In the genomic region with DNA sequence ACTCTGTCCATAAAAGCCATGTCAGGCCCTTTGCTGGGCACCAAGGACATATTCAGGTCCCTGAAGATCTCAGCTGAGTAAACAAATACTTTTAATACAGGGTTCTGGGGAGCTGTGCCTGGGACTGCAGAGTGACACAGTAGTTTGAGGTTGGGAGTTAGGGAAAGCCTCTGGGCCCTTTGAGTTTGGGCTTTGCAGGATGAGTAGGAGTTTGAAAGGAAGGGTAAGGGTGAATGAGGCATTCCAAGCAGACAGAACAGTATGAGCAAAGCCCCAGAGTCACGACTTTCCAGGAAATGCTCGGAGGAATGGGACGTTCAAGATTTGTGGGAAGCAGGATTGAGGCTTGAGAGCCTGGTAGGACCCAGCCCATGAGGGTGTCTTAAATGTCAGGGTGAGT, we compare ENCODE assay signal across 26 cellular contexts. TPM values are rescaled to one million over a fixed set of nuclear protein-coding genes. Genes with fewer than 3 reads are reported as not detected.
"Had no signal": no experiment of that assay in that cellular context is flagged by ENCODE, and none has a peak within 500 bp of the region (broad histone marks: within the 10 kb centered on the region; RNA-seq: fewer than 3 reads in every experiment).

No MANE protein-coding gene starts in this region.

- H3K4me3 ChIP-seq: adrenal gland, ascending aorta, esophagus squamous epithelium, left ventricle myocardium inferior, lung, right atrium auricular region, thoracic aorta had no signal

- H3K27ac ChIP-seq: adrenal gland, ascending aorta, brain microvascular endothelial cell, epithelial cell of prostate, esophagus squamous epithelium, left ventricle myocardium inferior, right atrium auricular region, thoracic aorta had no signal

- H3K4me1 ChIP-seq: ascending aorta had no signal

- DNase-seq: activated B cell treated with CpG ODN at 0.5 μM for 24 hours; activated CD4-positive, alpha-beta T cell treated with anti-CD3 and anti-CD28 coated beads, Interleukin-2, amount 50 U/mL, for 1 hour; activated CD8-positive, alpha-beta T cell treated with anti-CD3 and anti-CD28 coated beads, Interleukin-2, amount 10 ng/mL, durations not matched to agents 7 days and 5 days; activated effector memory CD4-positive, alpha-beta T cell treated with Interleukin-2 at 50 U/mL for 16 hours; activated naive CD4-positive, alpha-beta T cell treated with Interleukin-2 at 50 U/mL for 16 hours; activated T-cell treated with anti-CD3 and anti-CD28 coated beads for 4 hours; activated T-cell treated with anti-CD3 and anti-CD28 coated beads, Interleukin-2, amount 50 U/mL, for 72 hours; adrenal gland; brain microvascular endothelial cell; effector CD4-positive, alpha-beta T cell; esophagus squamous epithelium; foreskin melanocyte; left ventricle myocardium inferior; stimulated activated CD4-positive, alpha-beta T cell treated with anti-CD3 and anti-CD28 coated beads, Interleukin-15, amount 100 ng/mL, for 24 hours; stimulated activated CD4-positive, alpha-beta T cell treated with anti-CD3 and anti-CD28 coated beads, Interleukin-2, amount 100 ng/mL, for 24 hours; stimulated activated naive CD4-positive, alpha-beta T cell; T-helper 2 cell; trophoblast cell had no signal

- H3K9me3 ChIP-seq: adrenal gland, ascending aorta, esophagus squamous epithelium, left ventricle myocardium inferior, right atrium auricular region, thoracic aorta had no signal

- H3K27me3 ChIP-seq: ascending aorta had no signal

- ATAC-seq: activated CD8-positive, alpha-beta T cell treated with anti-CD3 and anti-CD28 coated beads, Interleukin-2, amount 10 ng/mL, durations not matched to agents 7 days and 5 days; activated T-cell treated with anti-CD3 and anti-CD28 coated beads, Interleukin-2, amount 50 U/mL, for 72 hours had no signal

- H3K36me3 ChIP-seq: adrenal gland, ascending aorta, brain microvascular endothelial cell, esophagus squamous epithelium, left ventricle myocardium inferior, right atrium auricular region, thoracic aorta had no signal

RNA-seq across cellular contexts. Expression of gene CRB2, which starts 13.3 kb away (rescaled TPM):
- total RNA-seq: activated CD8-positive, alpha-beta T cell treated with anti-CD3 and anti-CD28 coated beads, Interleukin-2, amount 10 ng/mL, durations not matched to agents 7 days and 5 days; activated T-cell treated with anti-CD3 and anti-CD28 coated beads, Interleukin-2, amount 50 U/mL, for 72 hours; ascending aorta; cardiac septum; esophagus squamous epithelium; left ventricle myocardium inferior; mesenteric fat pad; pulmonary artery endothelial cell; thoracic aorta had no signal
